In genomic region chr1:221728037-221728505, GRCh38 we compare ENCODE assay signal across 21 cellular contexts. TPM values are rescaled to one million over a fixed set of nuclear protein-coding genes. Genes with fewer than 3 reads are reported as not detected.
DNase-seq lines count a peak whose midpoint lies in the region; ATAC-seq and TF ChIP-seq lines count a peak whose summit lies in the region.
"Had no signal": no experiment of that assay in that cellular context is flagged by ENCODE, and none has a peak within 500 bp of the region (broad histone marks: within the 10 kb centered on the region; RNA-seq: fewer than 3 reads in every experiment).

No MANE protein-coding gene starts in this region.

- no peak overlapping the region for H3K4me2 ChIP-seq in mammary epithelial cell (ENCODE audit: insufficient read depth, low read depth, low read length)

- no peak for TF ChIP-seq CTCF in mammary epithelial cell (conservative IDR thresholded peaks at IDR 0.05 in 1 of 2, IDR thresholded peaks at IDR 0.05 in 1 of 2; ENCODE audit: extremely low read depth in 1 of 2, insufficient read depth in 1 of 2, low read depth in 1 of 2, low read length in 2 of 2)
- TF ChIP-seq CTCF in GM13976 (IDR thresholded peaks at IDR 0.05; ENCODE audit: borderline replicate concordance, control extremely low read depth, extremely low read depth, insufficient read depth, missing control alignments), result no peak

- H3K4me1 ChIP-seq in mammary epithelial cell (ENCODE audit: insufficient read depth, low read length) (peaks cover 60% of the 10 kb centered on the region), rectal smooth muscle tissue (ENCODE audit: control insufficient read depth, insufficient read depth, low read length) (peaks cover 32% of the 10 kb centered on the region)

- H3K9me3 ChIP-seq in mammary epithelial cell (replicated peaks; ENCODE audit: insufficient read depth, low read length), result peaks cover 9% of the 10 kb centered on the region

- BruUV-seq in mammary epithelial cell (replicated peaks; lab: Mats Ljungman, UMichigan), result no TSS peak

- WGBS in mammary epithelial cell (ENCODE audit: low coverage, missing lambda C conversion rate), result 89% methylated on average over 1 of the region's 1 CpG

- no peak for DNase-seq in activated T-cell treated with anti-CD3 and anti-CD28 coated beads, Interleukin-2, amount 50 U/mL, for 24 hours
- no peak for DNase-seq in activated T-cell treated with anti-CD3 and anti-CD28 coated beads, Interleukin-2, amount 50 U/mL, for 48 hours
- DNase-seq in mammary epithelial cell, result no peak
- no peak for DNase-seq in 8988T
- no peak for DNase-seq in GM13976 (ENCODE audit: low spot score)
- DNase-seq: ACHN, activated B cell treated with CpG ODN at 0.5 μM for 24 hours, activated T-cell treated with anti-CD3 and anti-CD28 coated beads for 4 hours, aorta, erythroblast, heart right ventricle, kidney, midbrain, NCI-H1105 treated with DMSO at 0.1 percent for 48 hours, NCI-H2171 treated with DMSO at 0.1 percent for 48 hours, nucleus accumbens had no signal

- in situ Hi-C loops in mammary epithelial cell (cut with MboI; ENCODE audit: low sequenced_read_pairs in 2 of 2), result loop anchor here in 1 of 2 donors (25.0 kb wide), 1 partner anchor 241 kb away; no protein-coding TSS in a partner anchor
- in situ Hi-C loops in GM13976 (cut with MboI; ENCODE audit: low sequenced_read_pairs, unreplicated experiment), result loop anchor here (25.0 kb wide), 1 partner anchor 434 kb away; no protein-coding TSS in a partner anchor

- H3K27me3 ChIP-seq in mammary epithelial cell (ENCODE audit: insufficient read depth, low read length) (no peaks in the 10 kb centered on the region), rectal smooth muscle tissue (ENCODE audit: control insufficient read depth, insufficient read depth, low read length) (no peaks in the 10 kb centered on the region)
- H3K27me3 ChIP-seq: heart right ventricle had no signal

- no peaks in the 10 kb centered on the region for H4K20me1 ChIP-seq in mammary epithelial cell (ENCODE audit: insufficient read depth, low read length)

- CTCF ChIA-PET in mammary epithelial cell (lab: Charles Lee; ENCODE audit: low non-redundant PET), result interaction anchor here (0.5 kb wide), 1 partner anchor 727 kb away, joined by 4 read pairs; no protein-coding TSS in a partner anchor

- no peak overlapping the region for H3K9ac ChIP-seq in mammary epithelial cell (ENCODE audit: insufficient read depth, low read length)
- H3K9ac ChIP-seq in rectal smooth muscle tissue (ENCODE audit: low read length), result no peak overlapping the region

- dilution Hi-C loops in mammary epithelial cell (cut with HindIII; ENCODE audit: low sequenced_read_pairs), result no loop called here

- peaks cover 15% of the 10 kb centered on the region for H3K9me3 Mint-ChIP-seq in activated T-cell treated with anti-CD3 and anti-CD28 coated beads, Interleukin-2, amount 50 U/mL, for 24 hours

- peaks cover 83% of the 10 kb centered on the region for H3K4me1 Mint-ChIP-seq in activated T-cell treated with anti-CD3 and anti-CD28 coated beads, Interleukin-2, amount 50 U/mL, for 24 hours (ENCODE audit: low read depth)

- H3K4me3 ChIP-seq in mammary epithelial cell (replicated peaks in 1 of 3; ENCODE audit: insufficient read depth in 1 of 3, low read depth in 2 of 3, low read length in 3 of 3), result no peak overlapping the region
- H3K4me3 ChIP-seq in rectal smooth muscle tissue (ENCODE audit: low read length), result no peak overlapping the region
- H3K4me3 ChIP-seq: heart right ventricle had no signal

- H2AFZ ChIP-seq in mammary epithelial cell (ENCODE audit: low read depth, low read length), result no peak overlapping the region

- H3K27me3 Mint-ChIP-seq in activated T-cell treated with anti-CD3 and anti-CD28 coated beads, Interleukin-2, amount 50 U/mL, for 24 hours, result no peaks in the 10 kb centered on the region
- H3K27me3 Mint-ChIP-seq: activated B cell treated with CpG ODN at 0.5 μM for 24 hours; stimulated activated memory B cell treated with anti-CD40 and anti-IgM and Interleukin-4, amounts not matched to agents 10 μg/mL and 1 μg/mL and 100 μg/mL, for 72 hours had no signal

- intact Hi-C loops in mammary epithelial cell (cut with micrococcal nuclease), result loop anchor here (5.0 kb wide), 1 partner anchor 251 kb away; no protein-coding TSS in a partner anchor

- H3K4me3 Mint-ChIP-seq in activated T-cell treated with anti-CD3 and anti-CD28 coated beads, Interleukin-2, amount 50 U/mL, for 24 hours, result no peak overlapping the region
- H3K4me3 Mint-ChIP-seq: stimulated activated memory B cell treated with anti-CD40 and anti-IgM and Interleukin-4, amounts not matched to agents 10 μg/mL and 1 μg/mL and 100 μg/mL, for 72 hours had no signal

- ATAC-seq in GM21723 (IDR thresholded peaks at IDR 0.05; ENCODE audit: unreplicated experiment) (peak; percentile 4), GM18502 (IDR thresholded peaks at IDR 0.05; ENCODE audit: poor library complexity, unreplicated experiment) (no peak)
- ATAC-seq: heart right ventricle; stimulated activated memory B cell treated with anti-CD40 and anti-IgM and Interleukin-4, amounts not matched to agents 10 μg/mL and 1 μg/mL and 100 μg/mL, for 72 hours had no signal

- peaks cover 99% of the 10 kb centered on the region for H3K79me2 ChIP-seq in mammary epithelial cell (ENCODE audit: insufficient read depth, low read length)

- peaks cover 27% of the 10 kb centered on the region for H3K36me3 ChIP-seq in mammary epithelial cell (ENCODE audit: insufficient read depth, low read length)
- no peaks in the 10 kb centered on the region for H3K36me3 ChIP-seq in rectal smooth muscle tissue (ENCODE audit: control insufficient read depth, insufficient read depth, low read length)
- H3K36me3 ChIP-seq: heart right ventricle had no signal

- peak overlapping the region; percentile 95 for H3K27ac Mint-ChIP-seq in activated T-cell treated with anti-CD3 and anti-CD28 coated beads, Interleukin-2, amount 50 U/mL, for 24 hours
- H3K27ac Mint-ChIP-seq: activated B cell treated with CpG ODN at 0.5 μM for 24 hours; stimulated activated memory B cell treated with anti-CD40 and anti-IgM and Interleukin-4, amounts not matched to agents 10 μg/mL and 1 μg/mL and 100 μg/mL, for 72 hours had no signal

- peaks cover 48% of the 10 kb centered on the region for H3K36me3 Mint-ChIP-seq in activated T-cell treated with anti-CD3 and anti-CD28 coated beads, Interleukin-2, amount 50 U/mL, for 24 hours (ENCODE audit: low read depth)

- H3K27ac ChIP-seq in mammary epithelial cell (ENCODE audit: insufficient read depth, low read depth, low read length), result peak overlapping the region; percentile 44
- H3K27ac ChIP-seq in rectal smooth muscle tissue (ENCODE audit: low read depth, low read length), result peak overlapping the region; percentile 16

RNA-seq across cellular contexts. Expression of gene DUSP10, which starts 13.8 kb away (rescaled TPM):
- total RNA-seq in mammary epithelial cell, result 100 to 1,000 TPM in 1 of 2 donors, 10 to 100 TPM in 1; 35.4 to 118 TPM
- 64.8 TPM for polyA plus RNA-seq in mammary epithelial cell
- 62.0 TPM for polyA minus RNA-seq in mammary epithelial cell
- total RNA-seq: G401 had no signal
